Comparison of ENCODE assay signal across 1 cellular context in genomic region chr17:41647940-41648410, GRCh38.
TF ChIP-seq lines count a peak whose summit lies in the region.

No MANE protein-coding gene starts in this region.

TF ChIP-seq in HEK293, 187 proteins besides CTCF, POLR2A, EP300 and RAD21 (continued from another document):
- TF ChIP-seq, protein P1, sequence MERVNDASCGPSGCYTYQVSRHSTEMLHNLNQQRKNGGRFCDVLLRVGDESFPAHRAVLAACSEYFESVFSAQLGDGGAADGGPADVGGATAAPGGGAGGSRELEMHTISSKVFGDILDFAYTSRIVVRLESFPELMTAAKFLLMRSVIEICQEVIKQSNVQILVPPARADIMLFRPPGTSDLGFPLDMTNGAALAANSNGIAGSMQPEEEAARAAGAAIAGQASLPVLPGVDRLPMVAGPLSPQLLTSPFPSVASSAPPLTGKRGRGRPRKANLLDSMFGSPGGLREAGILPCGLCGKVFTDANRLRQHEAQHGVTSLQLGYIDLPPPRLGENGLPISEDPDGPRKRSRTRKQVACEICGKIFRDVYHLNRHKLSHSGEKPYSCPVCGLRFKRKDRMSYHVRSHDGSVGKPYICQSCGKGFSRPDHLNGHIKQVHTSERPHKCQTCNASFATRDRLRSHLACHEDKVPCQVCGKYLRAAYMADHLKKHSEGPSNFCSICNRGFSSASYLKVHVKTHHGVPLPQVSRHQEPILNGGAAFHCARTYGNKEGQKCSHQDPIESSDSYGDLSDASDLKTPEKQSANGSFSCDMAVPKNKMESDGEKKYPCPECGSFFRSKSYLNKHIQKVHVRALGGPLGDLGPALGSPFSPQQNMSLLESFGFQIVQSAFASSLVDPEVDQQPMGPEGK (tag by site-specific recombination; IDR thresholded peaks at IDR 0.05): peak; percentile 73
- TF ChIP-seq ZNF350 (tag by site-specific recombination; IDR thresholded peaks at IDR 0.05) (no peak), ZBTB7A (tag by site-specific recombination; IDR thresholded peaks at IDR 0.05; ENCODE audit: low read depth) (peak; percentile 68; the same call in 1 of the 2 replicates), SP7 (tag by site-specific recombination; IDR thresholded peaks at IDR 0.05) (peak; percentile 41), ZNF560 (tag by site-specific recombination; IDR thresholded peaks at IDR 0.05; ENCODE audit: borderline replicate concordance) (no peak), ZIC2 (tag by site-specific recombination; IDR thresholded peaks at IDR 0.05) (peak; percentile 48; the same call in 1 of the 2 replicates), ZNF660 (tag by site-specific recombination; IDR thresholded peaks at IDR 0.05) (no peak), ZNF324 (tag by site-specific recombination; IDR thresholded peaks at IDR 0.05) (peak; percentile 78; the same call in 1 of the 2 replicates), ZBTB26 (tag by site-specific recombination; optimal IDR thresholded peaks at IDR 0.05) (peak; percentile 66), ZBTB20 (tag by site-specific recombination; IDR thresholded peaks at IDR 0.05) (peak; percentile 65), REST (tag by site-specific recombination; IDR thresholded peaks at IDR 0.05) (0 out of 2 replicates have a peak, but pooled peaks have one; percentile 15), KLF16 (tag by site-specific recombination; IDR thresholded peaks at IDR 0.05) (peak; percentile 14; the same call in 1 of the 2 replicates), ZNF2 (tag by site-specific recombination; IDR thresholded peaks at IDR 0.05) (0 out of 2 replicates have a peak, but pooled peaks have one; percentile 52), ZNF404 (tag by site-specific recombination; IDR thresholded peaks at IDR 0.05) (no peak), ZNF843 (tag by site-specific recombination; IDR thresholded peaks at IDR 0.05) (peak; percentile 11; the same call in 1 of the 2 replicates), ZNF391 (tag by site-specific recombination; IDR thresholded peaks at IDR 0.05; ENCODE audit: borderline replicate concordance, low read depth) (0 out of 2 replicates have a peak, but pooled peaks have one; percentile 60), TCF7L2 (IDR thresholded peaks at IDR 0.05; ENCODE audit: borderline replicate concordance, low read depth, low read length) (no peak), BCL11B (tag by site-specific recombination; IDR thresholded peaks at IDR 0.05; ENCODE audit: low read depth) (peak; percentile 62; the same call in 1 of the 2 replicates), IKZF3 (tag by site-specific recombination; IDR thresholded peaks at IDR 0.05) (0 out of 2 replicates have a peak, but pooled peaks have one; percentile 39), ZNF366 (tag by site-specific recombination; conservative IDR thresholded peaks at IDR 0.05) (peak; percentile 98), ZNF10 (tag by site-specific recombination; IDR thresholded peaks at IDR 0.05) (no peak), EGR2 (tag by site-specific recombination; IDR thresholded peaks at IDR 0.05; ENCODE audit: low read depth) (no peak), ZFP37 (tag by site-specific recombination; IDR thresholded peaks at IDR 0.05) (peak; percentile 54; the same call in 1 of the 2 replicates), ZNF26 (tag by site-specific recombination; IDR thresholded peaks at IDR 0.05) (no peak), ZNF654 (tag by site-specific recombination; IDR thresholded peaks at IDR 0.05; ENCODE audit: low read depth) (peak; percentile 96), ZNF239 (tag by site-specific recombination; IDR thresholded peaks at IDR 0.05) (no peak), KLF8 (tag by site-specific recombination; IDR thresholded peaks at IDR 0.05) (peak; percentile 26; the same call in 1 of the 2 replicates), REPIN1 (tag by site-specific recombination; IDR thresholded peaks at IDR 0.05; ENCODE audit: low read depth) (peak; percentile 17; the same call in 1 of the 2 replicates), ZNF121 (tag by site-specific recombination; IDR thresholded peaks at IDR 0.05) (0 out of 2 replicates have a peak, but pooled peaks have one; percentile 11), ZSCAN5A (tag by site-specific recombination; IDR thresholded peaks at IDR 0.05) (peak; percentile 12; the same call in 1 of the 2 replicates)
- TF ChIP-seq, protein P2, sequence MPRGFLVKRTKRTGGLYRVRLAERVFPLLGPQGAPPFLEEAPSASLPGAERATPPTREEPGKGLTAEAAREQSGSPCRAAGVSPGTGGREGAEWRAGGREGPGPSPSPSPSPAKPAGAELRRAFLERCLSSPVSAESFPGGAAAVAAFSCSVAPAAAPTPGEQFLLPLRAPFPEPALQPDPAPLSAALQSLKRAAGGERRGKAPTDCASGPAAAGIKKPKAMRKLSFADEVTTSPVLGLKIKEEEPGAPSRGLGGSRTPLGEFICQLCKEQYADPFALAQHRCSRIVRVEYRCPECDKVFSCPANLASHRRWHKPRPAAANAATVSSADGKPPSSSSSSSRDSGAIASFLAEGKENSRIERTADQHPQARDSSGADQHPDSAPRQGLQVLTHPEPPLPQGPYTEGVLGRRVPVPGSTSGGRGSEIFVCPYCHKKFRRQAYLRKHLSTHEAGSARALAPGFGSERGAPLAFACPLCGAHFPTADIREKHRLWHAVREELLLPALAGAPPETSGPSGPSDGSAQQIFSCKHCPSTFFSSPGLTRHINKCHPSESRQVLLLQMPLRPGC (tag by site-specific recombination; IDR thresholded peaks at IDR 0.05): peak; percentile 49; the same call in 1 of the 2 replicates
- TF ChIP-seq, protein P3, sequence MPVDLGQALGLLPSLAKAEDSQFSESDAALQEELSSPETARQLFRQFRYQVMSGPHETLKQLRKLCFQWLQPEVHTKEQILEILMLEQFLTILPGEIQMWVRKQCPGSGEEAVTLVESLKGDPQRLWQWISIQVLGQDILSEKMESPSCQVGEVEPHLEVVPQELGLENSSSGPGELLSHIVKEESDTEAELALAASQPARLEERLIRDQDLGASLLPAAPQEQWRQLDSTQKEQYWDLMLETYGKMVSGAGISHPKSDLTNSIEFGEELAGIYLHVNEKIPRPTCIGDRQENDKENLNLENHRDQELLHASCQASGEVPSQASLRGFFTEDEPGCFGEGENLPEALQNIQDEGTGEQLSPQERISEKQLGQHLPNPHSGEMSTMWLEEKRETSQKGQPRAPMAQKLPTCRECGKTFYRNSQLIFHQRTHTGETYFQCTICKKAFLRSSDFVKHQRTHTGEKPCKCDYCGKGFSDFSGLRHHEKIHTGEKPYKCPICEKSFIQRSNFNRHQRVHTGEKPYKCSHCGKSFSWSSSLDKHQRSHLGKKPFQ (tag by site-specific recombination; IDR thresholded peaks at IDR 0.05): peak; percentile 55
- TF ChIP-seq, protein P4, sequence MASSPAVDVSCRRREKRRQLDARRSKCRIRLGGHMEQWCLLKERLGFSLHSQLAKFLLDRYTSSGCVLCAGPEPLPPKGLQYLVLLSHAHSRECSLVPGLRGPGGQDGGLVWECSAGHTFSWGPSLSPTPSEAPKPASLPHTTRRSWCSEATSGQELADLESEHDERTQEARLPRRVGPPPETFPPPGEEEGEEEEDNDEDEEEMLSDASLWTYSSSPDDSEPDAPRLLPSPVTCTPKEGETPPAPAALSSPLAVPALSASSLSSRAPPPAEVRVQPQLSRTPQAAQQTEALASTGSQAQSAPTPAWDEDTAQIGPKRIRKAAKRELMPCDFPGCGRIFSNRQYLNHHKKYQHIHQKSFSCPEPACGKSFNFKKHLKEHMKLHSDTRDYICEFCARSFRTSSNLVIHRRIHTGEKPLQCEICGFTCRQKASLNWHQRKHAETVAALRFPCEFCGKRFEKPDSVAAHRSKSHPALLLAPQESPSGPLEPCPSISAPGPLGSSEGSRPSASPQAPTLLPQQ (tag by site-specific recombination; IDR thresholded peaks at IDR 0.05): peak; percentile 33; the same call in 1 of the 2 replicates
- TF ChIP-seq, protein P5, sequence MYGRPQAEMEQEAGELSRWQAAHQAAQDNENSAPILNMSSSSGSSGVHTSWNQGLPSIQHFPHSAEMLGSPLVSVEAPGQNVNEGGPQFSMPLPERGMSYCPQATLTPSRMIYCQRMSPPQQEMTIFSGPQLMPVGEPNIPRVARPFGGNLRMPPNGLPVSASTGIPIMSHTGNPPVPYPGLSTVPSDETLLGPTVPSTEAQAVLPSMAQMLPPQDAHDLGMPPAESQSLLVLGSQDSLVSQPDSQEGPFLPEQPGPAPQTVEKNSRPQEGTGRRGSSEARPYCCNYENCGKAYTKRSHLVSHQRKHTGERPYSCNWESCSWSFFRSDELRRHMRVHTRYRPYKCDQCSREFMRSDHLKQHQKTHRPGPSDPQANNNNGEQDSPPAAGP (tag by site-specific recombination; IDR thresholded peaks at IDR 0.05): peak; percentile 54
